Comparison of ENCODE assay signal across 29 cellular contexts in the genomic region with DNA sequence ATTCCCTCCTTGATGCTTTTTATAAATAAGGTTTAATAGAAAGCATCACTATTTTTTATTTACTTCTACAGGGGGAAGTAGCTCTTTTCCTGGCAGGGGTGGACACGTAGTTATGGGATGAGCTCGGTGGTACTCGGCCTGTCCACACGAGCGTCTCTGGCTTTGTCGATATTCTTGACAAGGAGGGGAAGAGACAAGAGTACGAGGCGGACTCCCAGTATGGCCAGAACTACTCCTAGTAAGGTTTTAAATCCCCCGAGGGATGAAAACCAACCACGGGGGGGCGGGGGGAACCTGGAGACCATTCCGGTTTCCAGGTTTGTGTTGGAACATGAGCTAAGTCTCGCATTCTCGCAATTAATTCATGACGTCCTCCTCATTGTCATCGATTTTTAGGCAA. TPM values are rescaled to one million over a fixed set of nuclear protein-coding genes. Genes with fewer than 3 reads are reported as not detected.
A peak's percentile ranks its signal among the peaks of the same experiment; 100 is the strongest.
DNase-seq lines count a peak whose midpoint lies in the region; ATAC-seq, FAIRE-seq and TF ChIP-seq lines count a peak whose summit lies in the region.
"Had no signal": no experiment of that assay in that cellular context is flagged by ENCODE, and none has a peak within 500 bp of the region (broad histone marks: within the 10 kb centered on the region; RNA-seq: fewer than 3 reads in every experiment).

No MANE protein-coding gene starts in this region.

- peak; percentile 29 for FAIRE-seq in K562 (lab: Jason Lieb, UNC)
- FAIRE-seq: GM12891, kidney had no signal

- H3K27me3 Mint-ChIP-seq in CD8-positive, alpha-beta memory T cell, result peaks cover 0 to 12% of the 10 kb centered on the region in 2 donors
- H3K27me3 Mint-ChIP-seq: memory B cell had no signal

- peak; percentile 11; the same call in 1 of the 3 replicates for ATAC-seq in K562
- ATAC-seq in HG03095 (IDR thresholded peaks at IDR 0.05; ENCODE audit: unreplicated experiment), result no peak
- ATAC-seq: activated CD8-positive, alpha-beta T cell treated with anti-CD3 and anti-CD28 coated beads, Interleukin-2, amount 10 ng/mL, durations not matched to agents 7 days and 5 days; GM23338 had no signal

- no peak for TF ChIP-seq POLR2A in K562 (conservative IDR thresholded peaks at IDR 0.05)

- no peaks in the 10 kb centered on the region for H3K4me1 ChIP-seq in CD8-positive, alpha-beta memory T cell (ENCODE audit: insufficient read depth, low read length)
- H3K4me1 ChIP-seq in K562 (replicated peaks in 1 of 2; ENCODE audit: control insufficient read depth in 2 of 2, insufficient read depth in 2 of 2, low read length in 2 of 2), result peaks cover 0 to 31% of the 10 kb centered on the region in 2 experiments; a peak in 4 of 5 replicates
- H3K4me1 ChIP-seq in mesodermal cell (ENCODE audit: control insufficient read depth, insufficient read depth, low read length, poor library complexity, severe bottlenecking), result peaks cover 3% of the 10 kb centered on the region
- H3K4me1 ChIP-seq in smooth muscle cell (ENCODE audit: low read depth), result no peaks in the 10 kb centered on the region

- peaks cover 0 to 5% (median 0%) of the 10 kb centered on the region in 3 donors for H3K36me3 Mint-ChIP-seq in CD8-positive, alpha-beta memory T cell
- H3K36me3 Mint-ChIP-seq: CD4-positive, CD25-positive, alpha-beta regulatory T cell; memory B cell had no signal

- H3K9ac ChIP-seq in K562 (ENCODE audit: insufficient read depth in 1 of 2, low read depth in 2 of 2, low read length in 2 of 2) (peak overlapping the region; percentile 71 to 85; a peak in 3 of 4 replicates), smooth muscle cell (ENCODE audit: low read depth) (no peak overlapping the region)

- no peak for TF ChIP-seq CTCF in K562 (IDR thresholded peaks at IDR 0.05 in 2 of 3, conservative IDR thresholded peaks at IDR 0.05 in 1 of 3; ENCODE audit: insufficient read depth in 2 of 3, low read depth in 1 of 3, low read length in 3 of 3)
- TF ChIP-seq CTCF in smooth muscle cell (IDR thresholded peaks at IDR 0.05; ENCODE audit: borderline replicate concordance, insufficient read depth, poor library complexity, severe bottlenecking), result no peak

- TF ChIP-seq EP300 in K562 (IDR thresholded peaks at IDR 0.05; ENCODE audit: low read length), result no peak

- POLR2A ChIA-PET in CD8-positive, alpha-beta memory T cell (lab: Charles Lee), result no interaction called here
- POLR2A ChIA-PET in K562 (lab: Yijun Ruan, JAX), result interaction anchor here (0.6 to 1.9 kb wide), 6 partner anchors 8 to 476 kb away, joined by 3 to 11 read pairs (median 4); no protein-coding TSS in a partner anchor

- peaks cover 12 to 19% (median 13%) of the 10 kb centered on the region in 3 donors for H3K4me1 Mint-ChIP-seq in CD8-positive, alpha-beta memory T cell

- in situ Hi-C loops in K562 (cut with MboI), result no loop called here

- CTCF ChIA-PET in CD8-positive, alpha-beta memory T cell (lab: Charles Lee), result interaction anchor here (0.8 kb wide), 2 partner anchors 21 to 61 kb away, joined by 4 read pairs; no protein-coding TSS in a partner anchor
- CTCF ChIA-PET in K562 (lab: Yijun Ruan, JAX; ENCODE audit: low intra/inter-chr PET ratio), result no interaction called here

- intact Hi-C loops in K562 (cut with micrococcal nuclease), result no loop called here

- H2AFZ ChIP-seq in K562 (ENCODE audit: low read depth, low read length) (peak overlapping the region; percentile 70), smooth muscle cell (ENCODE audit: low read depth) (no peak overlapping the region)
- H2AFZ ChIP-seq: GM23338 had no signal

- H3F3A ChIP-seq in smooth muscle cell (ENCODE audit: low read depth), result peaks cover 8% of the 10 kb centered on the region

- H4K20me1 ChIP-seq in K562 (replicated peaks; ENCODE audit: control insufficient read depth, insufficient read depth, low read length), result no peaks in the 10 kb centered on the region
- no peaks in the 10 kb centered on the region for H4K20me1 ChIP-seq in smooth muscle cell (ENCODE audit: low read depth)

- H3K9me3 Mint-ChIP-seq in CD8-positive, alpha-beta memory T cell, result peaks cover 0 to 2% (median 0%) of the 10 kb centered on the region in 5 donors
- H3K9me3 Mint-ChIP-seq: activated naive CD4-positive, alpha-beta T cell treated with anti-CD3 and anti-CD28 coated beads, Interleukin-2, amount 10 ng/mL, durations not matched to agents 7 days and 5 days; memory B cell had no signal

- peak overlapping the region; percentile 31 for H3K27ac ChIP-seq in CD8-positive, alpha-beta memory T cell (ENCODE audit: low read depth, low read length)
- H3K27ac ChIP-seq in K562 (ENCODE audit: extremely low read depth, low read depth, low read length), result peak overlapping the region; percentile 71
- H3K27ac ChIP-seq in mesodermal cell (ENCODE audit: low read depth, low read length, severe bottlenecking), result peak overlapping the region; percentile 78
- H3K27ac ChIP-seq in smooth muscle cell (ENCODE audit: low read depth), result peak overlapping the region; percentile 67
- H3K27ac ChIP-seq: epithelial cell of prostate had no signal

- peak overlapping the region in 2 of 8 donors; percentile 47 to 56 for H3K27ac Mint-ChIP-seq in CD8-positive, alpha-beta memory T cell
- H3K27ac Mint-ChIP-seq: activated CD8-positive, alpha-beta T cell treated with anti-CD3 and anti-CD28 coated beads, Interleukin-2, amount 10 ng/mL, durations not matched to agents 7 days and 5 days; activated naive CD4-positive, alpha-beta T cell treated with anti-CD3 and anti-CD28 coated beads, Interleukin-2, amount 10 ng/mL, durations not matched to agents 7 days and 5 days; CD4-positive, CD25-positive, alpha-beta regulatory T cell; GM23338; memory B cell had no signal

- peak overlapping the region; percentile 78 for H3K4me2 ChIP-seq in K562 (ENCODE audit: insufficient read depth, low read length)
- peak overlapping the region; percentile 54 for H3K4me2 ChIP-seq in smooth muscle cell
- H3K4me2 ChIP-seq: GM23338 had no signal

- H3K4me3 Mint-ChIP-seq in CD8-positive, alpha-beta memory T cell, result no peak overlapping the region
- H3K4me3 Mint-ChIP-seq: activated CD8-positive, alpha-beta T cell treated with anti-CD3 and anti-CD28 coated beads, Interleukin-2, amount 10 ng/mL, durations not matched to agents 7 days and 5 days; activated naive CD4-positive, alpha-beta T cell treated with anti-CD3 and anti-CD28 coated beads, Interleukin-2, amount 10 ng/mL, durations not matched to agents 7 days and 5 days; GM23338; memory B cell had no signal

- H3K36me3 ChIP-seq in CD8-positive, alpha-beta memory T cell (ENCODE audit: insufficient read depth, low read length), result no peaks in the 10 kb centered on the region
- H3K36me3 ChIP-seq in K562 (ENCODE audit: control insufficient read depth, insufficient read depth, low read length), result peaks cover 3% of the 10 kb centered on the region; the same call in 1 of the 3 replicates
- no peaks in the 10 kb centered on the region for H3K36me3 ChIP-seq in mesodermal cell (ENCODE audit: control insufficient read depth, insufficient read depth, low read length)
- no peaks in the 10 kb centered on the region for H3K36me3 ChIP-seq in smooth muscle cell (ENCODE audit: low read depth)
- H3K36me3 ChIP-seq: MG63 had no signal

- H3K27me3 ChIP-seq in CD8-positive, alpha-beta memory T cell (ENCODE audit: insufficient read depth, low read length, poor library complexity, severe bottlenecking), result no peaks in the 10 kb centered on the region
- H3K27me3 ChIP-seq in K562 (ENCODE audit: control insufficient read depth in 2 of 2, insufficient read depth in 2 of 2, low read length in 2 of 2) (no peaks in the 10 kb centered on the region), smooth muscle cell (ENCODE audit: low read depth) (no peaks in the 10 kb centered on the region)
- H3K27me3 ChIP-seq: MG63 had no signal

- no peaks in the 10 kb centered on the region for H3K9me1 ChIP-seq in K562 (ENCODE audit: control insufficient read depth, insufficient read depth, low read length)

- BruUV-seq in K562 (replicated peaks; lab: Mats Ljungman, UMichigan), result TSS peak; percentile 84

- WGBS in K562 (ENCODE audit: insufficient coverage, low coverage, missing lambda C conversion rate), result 4% methylated on average over 12 of the region's 16 CpGs
- 86 to 91% methylated on average over 7 to 14 of the region's 16 CpGs for WGBS in mesodermal cell (ENCODE audit: insufficient coverage in 2 of 2), 2 experiments
- WGBS in smooth muscle cell (ENCODE audit: low lambda C conversion rate), result 35% methylated on average over 16 of the region's 16 CpGs

- H3K9me3 ChIP-seq in CD8-positive, alpha-beta memory T cell (ENCODE audit: low read length), result no peaks in the 10 kb centered on the region
- H3K9me3 ChIP-seq in K562 (replicated peaks; ENCODE audit: control insufficient read depth, insufficient read depth, low read depth, low read length) (peaks cover 10% of the 10 kb centered on the region), mesodermal cell (ENCODE audit: control insufficient read depth, low read length) (no peaks in the 10 kb centered on the region), smooth muscle cell (replicated peaks; ENCODE audit: low read depth) (no peaks in the 10 kb centered on the region)
- H3K9me3 ChIP-seq: MG63 had no signal

- TF ChIP-seq RAD21 in K562 (CRISPR knock-in tag; conservative IDR thresholded peaks at IDR 0.05 in 1 of 2, IDR thresholded peaks at IDR 0.05 in 1 of 2), result no peak

- H3K4me3 ChIP-seq in CD8-positive, alpha-beta memory T cell (ENCODE audit: low read length), result no peak overlapping the region
- H3K4me3 ChIP-seq in K562, result peak overlapping the region; percentile 21
- H3K4me3 ChIP-seq in mesodermal cell (ENCODE audit: extremely low read depth, insufficient read depth, low read length, poor library complexity, severe bottlenecking), result no peak overlapping the region
- H3K4me3 ChIP-seq in smooth muscle cell, result peak overlapping the region; percentile 3
- H3K4me3 ChIP-seq: GM23338, MG63 had no signal

- DNase-seq in CD8-positive, alpha-beta memory T cell, result no peak
- no peak for DNase-seq in K562 (ENCODE audit: extremely low read depth in 1 of 4, low spot score in 3 of 4)
- no peak for DNase-seq in smooth muscle cell (lab: John Stamatoyannopoulos, UW; ENCODE audit: unreplicated experiment)
- DNase-seq in NCI-H128 (lab: John Stamatoyannopoulos, UW; ENCODE audit: unreplicated experiment), result no peak
- DNase-seq in NK-92 treated with Interleukin-12 subunit alpha and Interleukin-12 subunit beta, amount 100 ng/mL, for 24 hours (lab: John Stamatoyannopoulos, UW), result no peak
- DNase-seq in NOMO-1 treated with dmso at 0.1 percent for 144 hours (lab: John Stamatoyannopoulos, UW; ENCODE audit: unreplicated experiment), result no peak
- DNase-seq: activated CD4-positive, CD25-positive, alpha-beta regulatory T cell treated with anti-CD3 and anti-CD28 coated beads, Interleukin-2, amount 50 U/mL, for 72 hours; activated CD8-positive, alpha-beta T cell treated with anti-CD3 and anti-CD28 coated beads, Interleukin-2, amount 10 ng/mL, durations not matched to agents 7 days and 5 days; activated naive CD4-positive, alpha-beta T cell treated with anti-CD3 and anti-CD28 coated beads, Interleukin-2, amount 10 ng/mL, durations not matched to agents 7 days and 5 days; activated T-cell treated with anti-CD3 and anti-CD28 coated beads, Interleukin-2, amount 50 U/mL, for 48 hours; aorta; CD4-positive, CD25-positive, alpha-beta regulatory T cell; central memory CD4-positive, alpha-beta T cell; DMS79 treated with DMSO at 0.1 percent for 48 hours; foreskin melanocyte; kidney; MG63; NCI-H2029; RPMI8226; stimulated activated CD4-positive, alpha-beta T cell treated with anti-CD3 and anti-CD28 coated beads, Interleukin-12 subunit alpha, Interleukin-12 subunit beta, amount 100 ng/mL, for 4 hours had no signal

- peaks cover 4% of the 10 kb centered on the region; the same call in 1 of the 3 replicates for H3K79me2 ChIP-seq in K562 (ENCODE audit: control insufficient read depth, insufficient read depth, low read length)
- no peaks in the 10 kb centered on the region for H3K79me2 ChIP-seq in smooth muscle cell (ENCODE audit: low read depth)

RNA-seq across cellular contexts. Expression of a gene that starts 5.6 kb away (rescaled TPM):
- total RNA-seq in CD8-positive, alpha-beta memory T cell, result 100 to 1,000 TPM; 250 to 262 TPM
- 436 TPM for polyA plus RNA-seq in CD8-positive, alpha-beta memory T cell
- total RNA-seq in K562 (2011; cell fraction: chromatin; rRNA removed; ENCODE audit: low replicate concordance), result 106 and 369 TPM in 2 replicates
- total RNA-seq in K562 (2011; cell fraction: nucleolus; rRNA removed), result 735 and 796 TPM in 2 replicates
- 350 and 437 TPM in 2 replicates for total RNA-seq in K562 (2011; cell fraction: nucleoplasm; rRNA removed)
- total RNA-seq in K562 (2014; rRNA removed) (398 and 484 TPM in 2 replicates), K562 (2014; rRNA removed; fragmentation: Illumina TruSeq; extraction: Trizol) (59.1 and 89.1 TPM in 2 replicates), K562 (2015; rRNA removed; fragmentation: Illumina TruSeq; extraction: Trizol) (211 and 220 TPM in 2 replicates), K562 (2021) (495 and 506 TPM in 2 replicates), smooth muscle cell (431 and 469 TPM in 2 replicates)
- polyA plus RNA-seq in K562 (2011; rRNA removed) (129 and 411 TPM in 2 replicates), K562 (2014; fragmentation: Illumina TruSeq; extraction: Trizol) (187 and 351 TPM in 2 replicates), K562 (2014; fragmentation: Nextera tagmentation; extraction: Ambion mirVana) (10 to 100 TPM in 1 of 2 experiments, 1 to 10 TPM in 1; 4.6 to 17.9 TPM), K562 (2014; rRNA removed) (236 and 311 TPM in 2 replicates), smooth muscle cell (971 and 1,057 TPM in 2 replicates)
- polyA plus RNA-seq in K562 (2011; cell fraction: cytosol; rRNA removed), result 277 and 455 TPM in 2 replicates
- 198 and 199 TPM in 2 replicates for polyA plus RNA-seq in K562 (2011; cell fraction: nucleus; rRNA removed)
- polyA plus RNA-seq in K562 (2012), result 362 and 456 TPM in 2 replicates
- polyA minus RNA-seq in K562 (2011; rRNA and poly(A)+ RNA removed), result 61.0 and 70.9 TPM in 2 replicates
- 197 and 315 TPM in 2 replicates for polyA minus RNA-seq in K562 (2011; cell fraction: cytosol; rRNA and poly(A)+ RNA removed)
- 48.1 and 72.2 TPM in 2 replicates for polyA minus RNA-seq in K562 (2011; cell fraction: nucleus; rRNA and poly(A)+ RNA removed)
- 789 TPM for polyA plus RNA-seq in mesodermal cell (2013, experiment 1 of 2)
- 677 TPM for polyA plus RNA-seq in mesodermal cell (2013, experiment 2 of 2)

RNA-seq across cellular contexts. Expression of a gene that starts 22.8 kb away (rescaled TPM):
- total RNA-seq in CD8-positive, alpha-beta memory T cell, result under 1 TPM; 0.42 to 0.48 TPM
- not detected for polyA plus RNA-seq in CD8-positive, alpha-beta memory T cell
- total RNA-seq in K562 (2011; cell fraction: chromatin; rRNA removed; ENCODE audit: low replicate concordance), result 2.7 and 8.1 TPM in 2 replicates
- total RNA-seq in K562 (2011; cell fraction: nucleolus; rRNA removed), result 6.2 and 7.2 TPM in 2 replicates
- 3.6 and 3.7 TPM in 2 replicates for total RNA-seq in K562 (2011; cell fraction: nucleoplasm; rRNA removed)
- total RNA-seq in K562 (2014; rRNA removed), result 0.82 and 1.3 TPM in 2 replicates
- total RNA-seq in K562 (2014; rRNA removed; fragmentation: Illumina TruSeq; extraction: Trizol), result 0.29 and 0.40 TPM in 2 replicates
- 0.29 and 0.30 TPM in 2 replicates for total RNA-seq in K562 (2015; rRNA removed; fragmentation: Illumina TruSeq; extraction: Trizol)
- total RNA-seq in K562 (2021), result 3.9 and 4.2 TPM in 2 replicates
- 0.64 and 0.76 TPM in 2 replicates for polyA plus RNA-seq in K562 (2011; rRNA removed)
- polyA plus RNA-seq in K562 (2011; cell fraction: cytosol; rRNA removed), result 1.1 and 1.5 TPM in 2 replicates
- 3.0 and 3.9 TPM in 2 replicates for polyA plus RNA-seq in K562 (2011; cell fraction: nucleus; rRNA removed)
- polyA plus RNA-seq in K562 (2012), result 1.6 and 1.7 TPM in 2 replicates
- 0.91 and 1.9 TPM in 2 replicates for polyA plus RNA-seq in K562 (2014; fragmentation: Illumina TruSeq; extraction: Trizol)
- not detected for polyA plus RNA-seq in K562 (2014; fragmentation: Nextera tagmentation; extraction: Ambion mirVana)
- polyA plus RNA-seq in K562 (2014; rRNA removed), result 0.86 and 1.2 TPM in 2 replicates
- 1.3 and 1.6 TPM in 2 replicates for polyA minus RNA-seq in K562 (2011; rRNA and poly(A)+ RNA removed)
- 2.3 and 3.5 TPM in 2 replicates for polyA minus RNA-seq in K562 (2011; cell fraction: cytosol; rRNA and poly(A)+ RNA removed)
- polyA minus RNA-seq in K562 (2011; cell fraction: nucleus; rRNA and poly(A)+ RNA removed), result 1.5 and 2.2 TPM in 2 replicates
- polyA plus RNA-seq in mesodermal cell (2013, experiment 1 of 2), result 1.0 TPM
- 1.1 TPM for polyA plus RNA-seq in mesodermal cell (2013, experiment 2 of 2)
- 0.27 and 0.81 TPM in 2 replicates for total RNA-seq in smooth muscle cell
- 0.12 and 0.49 TPM in 2 replicates for polyA plus RNA-seq in smooth muscle cell
- polyA plus RNA-seq: CD4-positive, CD25-positive, alpha-beta regulatory T cell had no signal

RNA-seq across cellular contexts. Expression of a gene that starts 23.0 kb away (rescaled TPM):
- total RNA-seq in CD8-positive, alpha-beta memory T cell, result 10 to 100 TPM; 48.8 to 50.5 TPM
- polyA plus RNA-seq in CD8-positive, alpha-beta memory T cell, result 327 TPM
- 0.49 and 1.6 TPM in 2 replicates for total RNA-seq in K562 (2011; cell fraction: chromatin; rRNA removed; ENCODE audit: low replicate concordance)
- 4.0 and 4.5 TPM in 2 replicates for total RNA-seq in K562 (2011; cell fraction: nucleolus; rRNA removed)
- 1.4 and 1.9 TPM in 2 replicates for total RNA-seq in K562 (2011; cell fraction: nucleoplasm; rRNA removed)
- 2.3 and 2.6 TPM in 2 replicates for total RNA-seq in K562 (2014; rRNA removed)
- not detected in 2 replicates for total RNA-seq in K562 (2014; rRNA removed; fragmentation: Illumina TruSeq; extraction: Trizol)
- total RNA-seq in K562 (2015; rRNA removed; fragmentation: Illumina TruSeq; extraction: Trizol), result 0.62 and 1.1 TPM in 2 replicates
- total RNA-seq in K562 (2021), result 0.72 and 1.8 TPM in 2 replicates
- 0.70 and 0.97 TPM in 2 replicates for polyA plus RNA-seq in K562 (2011; rRNA removed)
- polyA plus RNA-seq in K562 (2011; cell fraction: cytosol; rRNA removed), result 1.9 and 5.9 TPM in 2 replicates
- 0.87 and 1.8 TPM in 2 replicates for polyA plus RNA-seq in K562 (2011; cell fraction: nucleus; rRNA removed)
- polyA plus RNA-seq in K562 (2012), result 1.7 and 3.5 TPM in 2 replicates
- 0.61 TPM in 1 of 2 replicates, not detected in the other for polyA plus RNA-seq in K562 (2014; fragmentation: Illumina TruSeq; extraction: Trizol)
- polyA plus RNA-seq in K562 (2014; fragmentation: Nextera tagmentation; extraction: Ambion mirVana), result under 1 TPM; 0.08 to 0.27 TPM
- 1.8 and 2.2 TPM in 2 replicates for polyA plus RNA-seq in K562 (2014; rRNA removed)
- not detected in 2 replicates for polyA minus RNA-seq in K562 (2011; rRNA and poly(A)+ RNA removed)
- 2.5 TPM in 1 of 2 replicates, not detected in the other for polyA minus RNA-seq in K562 (2011; cell fraction: cytosol; rRNA and poly(A)+ RNA removed)
- not detected in 2 replicates for polyA minus RNA-seq in K562 (2011; cell fraction: nucleus; rRNA and poly(A)+ RNA removed)
- not detected for polyA plus RNA-seq in mesodermal cell (2013, experiment 1 of 2)
- not detected for polyA plus RNA-seq in mesodermal cell (2013, experiment 2 of 2)
- total RNA-seq in smooth muscle cell, result not detected in 2 replicates
- polyA plus RNA-seq in smooth muscle cell, result 0.23 and 0.64 TPM in 2 replicates
- total RNA-seq: GM23338, IMR-90, NCI-H460 had no signal
- polyA plus RNA-seq: AG04450 had no signal

RNA-seq across cellular contexts. Expression of a gene that starts 35.3 kb away (rescaled TPM):
- total RNA-seq in CD8-positive, alpha-beta memory T cell, result 10 to 100 TPM; 56.9 to 57.8 TPM
- polyA plus RNA-seq in CD8-positive, alpha-beta memory T cell, result 46.9 TPM
- total RNA-seq in K562 (2011; cell fraction: chromatin; rRNA removed; ENCODE audit: low replicate concordance), result 34.1 and 85.3 TPM in 2 replicates
- total RNA-seq in K562 (2011; cell fraction: nucleolus; rRNA removed), result 68.2 and 70.5 TPM in 2 replicates
- total RNA-seq in K562 (2011; cell fraction: nucleoplasm; rRNA removed), result 40.9 and 50.4 TPM in 2 replicates
- total RNA-seq in K562 (2014; rRNA removed) (203 and 207 TPM in 2 replicates), K562 (2014; rRNA removed; fragmentation: Illumina TruSeq; extraction: Trizol) (33.0 and 36.2 TPM in 2 replicates), K562 (2015; rRNA removed; fragmentation: Illumina TruSeq; extraction: Trizol) (65.5 and 75.7 TPM in 2 replicates), K562 (2021) (125 and 130 TPM in 2 replicates), smooth muscle cell (67.7 and 72.7 TPM in 2 replicates)
- polyA plus RNA-seq in K562 (2011; rRNA removed) (82.7 and 103 TPM in 2 replicates), K562 (2014; fragmentation: Illumina TruSeq; extraction: Trizol) (55.7 and 88.4 TPM in 2 replicates), K562 (2014; fragmentation: Nextera tagmentation; extraction: Ambion mirVana) (1 to 10 TPM in 1 of 2 experiments, under 1 TPM in 1; 0.80 to 1.0 TPM), K562 (2014; rRNA removed) (125 and 142 TPM in 2 replicates), smooth muscle cell (151 and 159 TPM in 2 replicates)
- polyA plus RNA-seq in K562 (2011; cell fraction: cytosol; rRNA removed), result 89.6 and 173 TPM in 2 replicates
- 83.8 and 124 TPM in 2 replicates for polyA plus RNA-seq in K562 (2011; cell fraction: nucleus; rRNA removed)
- polyA plus RNA-seq in K562 (2012), result 72.7 and 83.2 TPM in 2 replicates
- 16.2 and 28.5 TPM in 2 replicates for polyA minus RNA-seq in K562 (2011; rRNA and poly(A)+ RNA removed)
- 36.4 and 44.9 TPM in 2 replicates for polyA minus RNA-seq in K562 (2011; cell fraction: cytosol; rRNA and poly(A)+ RNA removed)
- 18.4 and 20.5 TPM in 2 replicates for polyA minus RNA-seq in K562 (2011; cell fraction: nucleus; rRNA and poly(A)+ RNA removed)
- polyA plus RNA-seq in mesodermal cell (2013, experiment 1 of 2), result 170 TPM
- 138 TPM for polyA plus RNA-seq in mesodermal cell (2013, experiment 2 of 2)

RNA-seq across cellular contexts. Expression of a gene that starts 59.5 kb away (rescaled TPM):
- total RNA-seq in CD8-positive, alpha-beta memory T cell, result 10 to 100 TPM; 18.6 to 20.0 TPM
- polyA plus RNA-seq in CD8-positive, alpha-beta memory T cell, result 50.3 TPM
- total RNA-seq in K562 (2011; cell fraction: chromatin; rRNA removed; ENCODE audit: low replicate concordance), result 7.0 and 14.9 TPM in 2 replicates
- total RNA-seq in K562 (2011; cell fraction: nucleolus; rRNA removed), result 10.1 and 11.5 TPM in 2 replicates
- 5.3 and 6.3 TPM in 2 replicates for total RNA-seq in K562 (2011; cell fraction: nucleoplasm; rRNA removed)
- total RNA-seq in K562 (2014; rRNA removed), result 22.6 and 31.6 TPM in 2 replicates
- 0.32 and 0.47 TPM in 2 replicates for total RNA-seq in K562 (2014; rRNA removed; fragmentation: Illumina TruSeq; extraction: Trizol)
- 1.2 and 2.3 TPM in 2 replicates for total RNA-seq in K562 (2015; rRNA removed; fragmentation: Illumina TruSeq; extraction: Trizol)
- 13.0 and 15.5 TPM in 2 replicates for total RNA-seq in K562 (2021)
- polyA plus RNA-seq in K562 (2011; rRNA removed), result 0.93 and 1.2 TPM in 2 replicates
- 1.9 and 24.8 TPM in 2 replicates for polyA plus RNA-seq in K562 (2011; cell fraction: cytosol; rRNA removed)
- polyA plus RNA-seq in K562 (2011; cell fraction: nucleus; rRNA removed), result 1.8 and 3.9 TPM in 2 replicates
- 5.5 and 10.3 TPM in 2 replicates for polyA plus RNA-seq in K562 (2012)
- 0.30 and 0.33 TPM in 2 replicates for polyA plus RNA-seq in K562 (2014; fragmentation: Illumina TruSeq; extraction: Trizol)
- not detected for polyA plus RNA-seq in K562 (2014; fragmentation: Nextera tagmentation; extraction: Ambion mirVana)
- polyA plus RNA-seq in K562 (2014; rRNA removed), result 12.2 and 15.0 TPM in 2 replicates
- polyA minus RNA-seq in K562 (2011; rRNA and poly(A)+ RNA removed), result 0.74 and 0.78 TPM in 2 replicates
- 1.6 and 5.0 TPM in 2 replicates for polyA minus RNA-seq in K562 (2011; cell fraction: cytosol; rRNA and poly(A)+ RNA removed)
- 3.2 and 3.8 TPM in 2 replicates for polyA minus RNA-seq in K562 (2011; cell fraction: nucleus; rRNA and poly(A)+ RNA removed)
- 17.5 TPM for polyA plus RNA-seq in mesodermal cell (2013, experiment 1 of 2)
- polyA plus RNA-seq in mesodermal cell (2013, experiment 2 of 2), result 12.8 TPM
- total RNA-seq in smooth muscle cell, result 14.6 and 20.5 TPM in 2 replicates
- polyA plus RNA-seq in smooth muscle cell, result 49.3 and 51.3 TPM in 2 replicates

Comparison
In these comparisons a context has a peak if more than half of its experiments do, and no peak if none do; other contexts are left out.
1. H3K4me3 ChIP-seq: peak in K562 (single experiment) and smooth muscle cell (single experiment); none in CD8-positive, alpha-beta memory T cell (single experiment) and mesodermal cell (single experiment).
2. RNA of a gene that starts 23.0 kb away (total RNA-seq): 48.8 to 50.5 TPM in CD8-positive, alpha-beta memory T cell; 0.49 to 4.5 TPM in K562 and not detected in smooth muscle cell; every median in the first group is over 4 times any median in the second.
3. Peak in every context shown above with its lines, with median percentiles within 50 percentile points of each other: H3K27ac ChIP-seq.